In genomic region chr20:64078934-64079272, GRCh38 we compare ENCODE assay signal across 1 cellular context.
TF ChIP-seq lines count a peak whose summit lies in the region.

No MANE protein-coding gene starts in this region.

TF ChIP-seq in GM23338, 12 proteins besides CTCF, POLR2A, EP300 and RAD21 (continued from another document):
- TF ChIP-seq, protein P1, sequence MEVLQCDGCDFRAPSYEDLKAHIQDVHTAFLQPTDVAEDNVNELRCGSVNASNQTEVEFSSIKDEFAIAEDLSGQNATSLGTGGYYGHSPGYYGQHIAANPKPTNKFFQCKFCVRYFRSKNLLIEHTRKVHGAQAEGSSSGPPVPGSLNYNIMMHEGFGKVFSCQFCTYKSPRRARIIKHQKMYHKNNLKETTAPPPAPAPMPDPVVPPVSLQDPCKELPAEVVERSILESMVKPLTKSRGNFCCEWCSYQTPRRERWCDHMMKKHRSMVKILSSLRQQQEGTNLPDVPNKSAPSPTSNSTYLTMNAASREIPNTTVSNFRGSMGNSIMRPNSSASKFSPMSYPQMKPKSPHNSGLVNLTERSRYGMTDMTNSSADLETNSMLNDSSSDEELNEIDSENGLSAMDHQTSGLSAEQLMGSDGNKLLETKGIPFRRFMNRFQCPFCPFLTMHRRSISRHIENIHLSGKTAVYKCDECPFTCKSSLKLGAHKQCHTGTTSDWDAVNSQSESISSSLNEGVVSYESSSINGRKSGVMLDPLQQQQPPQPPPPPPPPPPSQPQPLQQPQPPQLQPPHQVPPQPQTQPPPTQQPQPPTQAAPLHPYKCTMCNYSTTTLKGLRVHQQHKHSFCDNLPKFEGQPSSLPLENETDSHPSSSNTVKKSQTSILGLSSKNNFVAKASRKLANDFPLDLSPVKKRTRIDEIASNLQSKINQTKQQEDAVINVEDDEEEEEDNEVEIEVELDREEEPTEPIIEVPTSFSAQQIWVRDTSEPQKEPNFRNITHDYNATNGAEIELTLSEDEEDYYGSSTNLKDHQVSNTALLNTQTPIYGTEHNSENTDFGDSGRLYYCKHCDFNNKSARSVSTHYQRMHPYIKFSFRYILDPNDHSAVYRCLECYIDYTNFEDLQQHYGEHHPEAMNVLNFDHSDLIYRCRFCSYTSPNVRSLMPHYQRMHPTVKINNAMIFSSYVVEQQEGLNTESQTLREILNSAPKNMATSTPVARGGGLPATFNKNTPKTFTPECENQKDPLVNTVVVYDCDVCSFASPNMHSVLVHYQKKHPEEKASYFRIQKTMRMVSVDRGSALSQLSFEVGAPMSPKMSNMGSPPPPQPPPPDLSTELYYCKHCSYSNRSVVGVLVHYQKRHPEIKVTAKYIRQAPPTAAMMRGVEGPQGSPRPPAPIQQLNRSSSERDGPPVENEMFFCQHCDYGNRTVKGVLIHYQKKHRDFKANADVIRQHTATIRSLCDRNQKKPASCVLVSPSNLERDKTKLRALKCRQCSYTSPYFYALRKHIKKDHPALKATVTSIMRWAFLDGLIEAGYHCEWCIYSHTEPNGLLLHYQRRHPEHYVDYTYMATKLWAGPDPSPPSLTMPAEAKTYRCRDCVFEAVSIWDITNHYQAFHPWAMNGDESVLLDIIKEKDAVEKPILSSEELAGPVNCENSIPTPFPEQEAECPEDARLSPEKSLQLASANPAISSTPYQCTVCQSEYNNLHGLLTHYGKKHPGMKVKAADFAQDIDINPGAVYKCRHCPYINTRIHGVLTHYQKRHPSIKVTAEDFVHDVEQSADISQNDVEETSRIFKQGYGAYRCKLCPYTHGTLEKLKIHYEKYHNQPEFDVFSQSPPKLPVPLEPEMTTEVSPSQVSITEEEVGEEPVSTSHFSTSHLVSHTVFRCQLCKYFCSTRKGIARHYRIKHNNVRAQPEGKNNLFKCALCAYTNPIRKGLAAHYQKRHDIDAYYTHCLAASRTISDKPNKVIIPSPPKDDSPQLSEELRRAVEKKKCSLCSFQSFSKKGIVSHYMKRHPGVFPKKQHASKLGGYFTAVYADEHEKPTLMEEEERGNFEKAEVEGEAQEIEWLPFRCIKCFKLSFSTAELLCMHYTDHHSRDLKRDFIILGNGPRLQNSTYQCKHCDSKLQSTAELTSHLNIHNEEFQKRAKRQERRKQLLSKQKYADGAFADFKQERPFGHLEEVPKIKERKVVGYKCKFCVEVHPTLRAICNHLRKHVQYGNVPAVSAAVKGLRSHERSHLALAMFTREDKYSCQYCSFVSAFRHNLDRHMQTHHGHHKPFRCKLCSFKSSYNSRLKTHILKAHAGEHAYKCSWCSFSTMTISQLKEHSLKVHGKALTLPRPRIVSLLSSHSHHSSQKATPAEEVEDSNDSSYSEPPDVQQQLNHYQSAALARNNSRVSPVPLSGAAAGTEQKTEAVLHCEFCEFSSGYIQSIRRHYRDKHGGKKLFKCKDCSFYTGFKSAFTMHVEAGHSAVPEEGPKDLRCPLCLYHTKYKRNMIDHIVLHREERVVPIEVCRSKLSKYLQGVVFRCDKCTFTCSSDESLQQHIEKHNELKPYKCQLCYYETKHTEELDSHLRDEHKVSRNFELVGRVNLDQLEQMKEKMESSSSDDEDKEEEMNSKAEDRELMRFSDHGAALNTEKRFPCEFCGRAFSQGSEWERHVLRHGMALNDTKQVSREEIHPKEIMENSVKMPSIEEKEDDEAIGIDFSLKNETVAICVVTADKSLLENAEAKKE (CRISPR knock-in tag; IDR thresholded peaks at IDR 0.05) = no peak
- TF ChIP-seq, protein P2, sequence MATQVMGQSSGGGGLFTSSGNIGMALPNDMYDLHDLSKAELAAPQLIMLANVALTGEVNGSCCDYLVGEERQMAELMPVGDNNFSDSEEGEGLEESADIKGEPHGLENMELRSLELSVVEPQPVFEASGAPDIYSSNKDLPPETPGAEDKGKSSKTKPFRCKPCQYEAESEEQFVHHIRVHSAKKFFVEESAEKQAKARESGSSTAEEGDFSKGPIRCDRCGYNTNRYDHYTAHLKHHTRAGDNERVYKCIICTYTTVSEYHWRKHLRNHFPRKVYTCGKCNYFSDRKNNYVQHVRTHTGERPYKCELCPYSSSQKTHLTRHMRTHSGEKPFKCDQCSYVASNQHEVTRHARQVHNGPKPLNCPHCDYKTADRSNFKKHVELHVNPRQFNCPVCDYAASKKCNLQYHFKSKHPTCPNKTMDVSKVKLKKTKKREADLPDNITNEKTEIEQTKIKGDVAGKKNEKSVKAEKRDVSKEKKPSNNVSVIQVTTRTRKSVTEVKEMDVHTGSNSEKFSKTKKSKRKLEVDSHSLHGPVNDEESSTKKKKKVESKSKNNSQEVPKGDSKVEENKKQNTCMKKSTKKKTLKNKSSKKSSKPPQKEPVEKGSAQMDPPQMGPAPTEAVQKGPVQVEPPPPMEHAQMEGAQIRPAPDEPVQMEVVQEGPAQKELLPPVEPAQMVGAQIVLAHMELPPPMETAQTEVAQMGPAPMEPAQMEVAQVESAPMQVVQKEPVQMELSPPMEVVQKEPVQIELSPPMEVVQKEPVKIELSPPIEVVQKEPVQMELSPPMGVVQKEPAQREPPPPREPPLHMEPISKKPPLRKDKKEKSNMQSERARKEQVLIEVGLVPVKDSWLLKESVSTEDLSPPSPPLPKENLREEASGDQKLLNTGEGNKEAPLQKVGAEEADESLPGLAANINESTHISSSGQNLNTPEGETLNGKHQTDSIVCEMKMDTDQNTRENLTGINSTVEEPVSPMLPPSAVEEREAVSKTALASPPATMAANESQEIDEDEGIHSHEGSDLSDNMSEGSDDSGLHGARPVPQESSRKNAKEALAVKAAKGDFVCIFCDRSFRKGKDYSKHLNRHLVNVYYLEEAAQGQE (IDR thresholded peaks at IDR 0.05; ENCODE audit: unreplicated experiment) = no peak
- no peak for TF ChIP-seq JUNB (IDR thresholded peaks at IDR 0.05; ENCODE audit: unreplicated experiment)
- no peak for TF ChIP-seq CREB1 (CRISPR knock-in tag; IDR thresholded peaks at IDR 0.05; ENCODE audit: low read depth)
- TF ChIP-seq ZNF331 (CRISPR knock-in tag; IDR thresholded peaks at IDR 0.05; ENCODE audit: low read depth) = no peak
- no peak for TF ChIP-seq POLR2AphosphoS5 (IDR thresholded peaks at IDR 0.05; ENCODE audit: low read depth)
- no peak for TF ChIP-seq EZH2phosphoT487 (IDR thresholded peaks at IDR 0.05; ENCODE audit: unreplicated experiment)
- TF ChIP-seq ZNF114 (CRISPR knock-in tag; IDR thresholded peaks at IDR 0.05) = no peak
